In the genomic region with DNA sequence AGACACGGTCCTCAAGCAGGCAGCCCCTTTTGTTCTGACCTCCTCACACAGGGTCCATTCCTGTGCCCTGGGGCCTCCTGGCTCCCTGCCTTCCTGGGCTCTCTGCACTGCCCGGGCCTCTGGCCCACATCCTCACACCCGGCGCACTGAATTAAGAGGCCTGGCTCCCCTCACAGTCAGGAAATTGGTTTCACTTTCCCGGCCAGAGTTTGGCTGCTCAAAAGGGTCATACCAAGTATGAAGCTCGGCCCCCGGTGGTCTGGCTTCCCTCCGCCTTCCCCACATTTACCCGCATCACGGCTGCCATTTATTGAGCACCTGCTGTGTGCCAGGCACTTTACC, we compare ENCODE assay signal across 8 cellular contexts.
DNase-seq lines count a peak whose midpoint lies in the region; ATAC-seq and TF ChIP-seq lines count a peak whose summit lies in the region.

No MANE protein-coding gene starts in this region.

- H3K4me1 Mint-ChIP-seq in activated B cell treated with CpG ODN at 0.5 μM for 24 hours: peaks cover 15% of the 10 kb centered on the region

- H2AFZ ChIP-seq in neuronal stem cell (ENCODE audit: low read length): no peak overlapping the region

- H3K4me2 ChIP-seq in neuronal stem cell (ENCODE audit: insufficient read depth, low read length, poor library complexity, severe bottlenecking): no peak overlapping the region

- H3K4me3 ChIP-seq in neuronal stem cell (ENCODE audit: low read length in 2 of 2): no peak overlapping the region

- H4K8ac ChIP-seq in neuronal stem cell (ENCODE audit: low read depth, low read length): no peak overlapping the region

- peak overlapping the region; percentile 85 for H2AK5ac ChIP-seq in neuronal stem cell (ENCODE audit: low read depth, low read length)

- no peak overlapping the region for H4K91ac ChIP-seq in neuronal stem cell (ENCODE audit: low read depth, low read length, poor library complexity)

- no peak overlapping the region for H3K4ac ChIP-seq in neuronal stem cell (ENCODE audit: low read length)

- intact Hi-C loops in activated B cell treated with CpG ODN at 0.5 μM for 24 hours (cut with micrococcal nuclease): loop anchor here (5.0 to 10.0 kb wide), 2 partner anchors 51 to 497 kb away; partner anchors contain the start of gene CCDC42
- intact Hi-C loops in Right ventricle myocardium superior (cut with DNase I): no loop called here

- H3K27me3 ChIP-seq in neuronal stem cell (ENCODE audit: control insufficient read depth in 3 of 3, insufficient read depth in 3 of 3, low read depth in 1 of 3, low read length in 3 of 3): peaks cover 0 to 27% (median 5%) of the 10 kb centered on the region in 3 experiments

- H3K4me3 Mint-ChIP-seq in activated B cell treated with CpG ODN at 0.5 μM for 24 hours: peak overlapping the region; percentile 32

- H3K27ac ChIP-seq in neuronal stem cell (replicated peaks; ENCODE audit: low read length): no peak overlapping the region

- H3K79me1 ChIP-seq in neuronal stem cell (ENCODE audit: low read depth, low read length): peaks cover 4% of the 10 kb centered on the region

- H3K9me3 Mint-ChIP-seq in activated B cell treated with CpG ODN at 0.5 μM for 24 hours: no peaks in the 10 kb centered on the region

- peaks cover 1 to 3% of the 10 kb centered on the region in 2 donors for H3K9me3 ChIP-seq in neuronal stem cell (replicated peaks in 1 of 2; ENCODE audit: control insufficient read depth in 2 of 2, insufficient read depth in 1 of 2, low read depth in 1 of 2, low read length in 2 of 2)

- WGBS in neuronal stem cell (ENCODE audit: extremely low coverage in 2 of 2, insufficient read length in 2 of 2, insufficient replicate concordance in 1 of 2), 2 donors: no CpG with 5 or more reads among the region's 10 CpGs

- ATAC-seq in activated B cell treated with CpG ODN at 0.5 μM for 24 hours (ENCODE audit: low read depth) (no peak), Right ventricle myocardium superior (ENCODE audit: poor library complexity) (peak; percentile 58)

- no peak overlapping the region for H2BK12ac ChIP-seq in neuronal stem cell (ENCODE audit: low read length)

- H3K18ac ChIP-seq in neuronal stem cell (ENCODE audit: low read length): no peak overlapping the region

- no peak overlapping the region for H2BK15ac ChIP-seq in neuronal stem cell (ENCODE audit: low read length)

- CTCF ChIA-PET in activated B cell treated with CpG ODN at 0.5 μM for 24 hours (lab: Charles Lee): no interaction called here

- H3K14ac ChIP-seq in neuronal stem cell (ENCODE audit: low read length): no peak overlapping the region

- H3K27ac Mint-ChIP-seq in activated B cell treated with CpG ODN at 0.5 μM for 24 hours: no peak overlapping the region

- H3K36me3 Mint-ChIP-seq in activated B cell treated with CpG ODN at 0.5 μM for 24 hours (ENCODE audit: low read depth): no peaks in the 10 kb centered on the region

- no peak overlapping the region for H3K9ac ChIP-seq in neuronal stem cell (ENCODE audit: low read depth, low read length, poor library complexity)

- no peaks in the 10 kb centered on the region for H3K36me3 ChIP-seq in neuronal stem cell (replicated peaks in 1 of 2; ENCODE audit: control insufficient read depth in 2 of 2, insufficient read depth in 2 of 2, low read length in 2 of 2)

- DNase-seq in AG08396 (ENCODE audit: low spot score): peak; percentile 42
- no peak for DNase-seq in activated B cell treated with CpG ODN at 0.5 μM for 24 hours
- peak; percentile 80 for DNase-seq in Right ventricle myocardium superior
- DNase-seq in neuronal stem cell (ENCODE audit: low spot score): no peak
- DNase-seq in HPDE6-E6E7 (ENCODE audit: extremely low spot score): no peak
- no peak for DNase-seq in NCI-H748 (lab: John Stamatoyannopoulos, UW; ENCODE audit: unreplicated experiment)
- DNase-seq in NCI-H2171 treated with DMSO at 0.1 percent for 48 hours (lab: John Stamatoyannopoulos, UW): no peak
- no peak for DNase-seq in LoVo (ENCODE audit: low spot score)

- H2BK5ac ChIP-seq in neuronal stem cell (ENCODE audit: low read length): no peak overlapping the region

- H3K27me3 Mint-ChIP-seq in activated B cell treated with CpG ODN at 0.5 μM for 24 hours: no peaks in the 10 kb centered on the region

- peaks cover 20 to 37% of the 10 kb centered on the region in 2 donors for H3K4me1 ChIP-seq in neuronal stem cell (ENCODE audit: control insufficient read depth in 2 of 2, insufficient read depth in 1 of 2, low read depth in 1 of 2, low read length in 2 of 2)

- peak overlapping the region; percentile 81 for H3K23ac ChIP-seq in neuronal stem cell (ENCODE audit: low read depth, low read length, poor library complexity)

- TF ChIP-seq CTCF in activated B cell treated with CpG ODN at 0.5 μM for 24 hours (IDR thresholded peaks at IDR 0.05): no peak

- no peak overlapping the region for H2BK120ac ChIP-seq in neuronal stem cell (ENCODE audit: low read depth, low read length)

- POLR2A ChIA-PET in activated B cell treated with CpG ODN at 0.5 μM for 24 hours (lab: Charles Lee): interaction anchor here (0.6 kb wide), 1 partner anchor 113 kb away, joined by 6 read pairs; no protein-coding TSS in a partner anchor

Comparison
In these comparisons a context has a peak if more than half of its experiments do, and no peak if none do; other contexts are left out.
1. DNase-seq: peak in AG08396 (single experiment) and Right ventricle myocardium superior (single experiment); none in activated B cell treated with CpG ODN at 0.5 μM for 24 hours (single experiment), neuronal stem cell (single experiment), HPDE6-E6E7 (single experiment), NCI-H748 (single experiment), NCI-H2171 treated with DMSO at 0.1 percent for 48 hours (single experiment) and LoVo (single experiment).